18 cellular contexts compared by ENCODE assay signal in genomic region chr4:183989931-183990330, GRCh38.
"Had no signal": no experiment of that assay in that cellular context is flagged by ENCODE, and none has a peak within 500 bp of the region (broad histone marks: within the 10 kb centered on the region; RNA-seq: fewer than 3 reads in every experiment).

No MANE protein-coding gene starts in this region.

- H3K27ac ChIP-seq: epithelial cell of prostate, suprapubic skin, upper lobe of left lung had no signal

- H3K27me3 ChIP-seq: dorsolateral prefrontal cortex, suprapubic skin, upper lobe of left lung had no signal

- DNase-seq: activated B cell treated with CpG ODN at 0.5 μM for 24 hours; activated CD4-positive, alpha-beta memory T cell treated with anti-CD3 and anti-CD28 coated beads for 36 hours; activated CD4-positive, alpha-beta T cell treated with anti-CD3 and anti-CD28 coated beads for 4 hours; activated naive CD4-positive, alpha-beta T cell; activated naive CD8-positive, alpha-beta T cell treated with anti-CD3 and anti-CD28 coated beads for 36 hours; amygdala; caudate nucleus; dorsolateral prefrontal cortex; right cardiac atrium; small intestine; stimulated activated CD4-positive, alpha-beta T cell treated with anti-CD3 and anti-CD28 coated beads, Interleukin-4, amount 100 ng/mL, for 1 hour; stimulated activated naive CD8-positive, alpha-beta T cell treated with anti-CD3 and anti-CD28 coated beads, Interleukin-15, amount 100 ng/mL, for 72 hours; upper lobe of left lung had no signal

- H3K36me3 ChIP-seq: suprapubic skin, upper lobe of left lung had no signal

- H3K9me3 ChIP-seq: suprapubic skin, upper lobe of left lung had no signal

- ATAC-seq: activated T-helper 17 cell treated with anti-CD3 and anti-CD28 coated beads, Interleukin-2, amount 50 U/mL, for 72 hours; left lobe of liver; right cardiac atrium; stimulated activated naive CD8-positive, alpha-beta T cell treated with anti-CD3 and anti-CD28 coated beads, Interleukin-15, amount 100 ng/mL, for 72 hours had no signal

- H3K4me3 ChIP-seq: lung, suprapubic skin, upper lobe of left lung had no signal
